Comparison of ENCODE assay signal across 27 cellular contexts in genomic region chr10:116461680-116462079, GRCh38. TPM values are rescaled to one million over a fixed set of nuclear protein-coding genes. Genes with fewer than 3 reads are reported as not detected.
DNase-seq lines count a peak whose midpoint lies in the region; ATAC-seq, FAIRE-seq and TF ChIP-seq lines count a peak whose summit lies in the region.
"Had no signal": no experiment of that assay in that cellular context is flagged by ENCODE, and none has a peak within 500 bp of the region (broad histone marks: within the 10 kb centered on the region; RNA-seq: fewer than 3 reads in every experiment).

No MANE protein-coding gene starts in this region.

- peak; percentile 2 to 24; a peak in 2 of 4 replicates for TF ChIP-seq RAD21 in H1 (IDR thresholded peaks at IDR 0.05 in 1 of 2, conservative IDR thresholded peaks at IDR 0.05 in 1 of 2; ENCODE audit: low read depth in 2 of 2, low read length in 2 of 2)

- peak; percentile 47 for DNase-seq in H7
- DNase-seq in H1 (ENCODE audit: low read depth in 1 of 2, low spot score in 2 of 2): no peak
- DNase-seq in iPS-NIHi11 (ENCODE audit: low spot score): peak; percentile 19
- no peak for DNase-seq in urothelium cell line (ENCODE audit: low spot score)
- no peak for DNase-seq in RWPE1 (ENCODE audit: low spot score)
- no peak for DNase-seq in stimulated activated CD4-positive, alpha-beta T cell treated with anti-CD3 and anti-CD28 coated beads, Interleukin-2, amount 100 ng/mL, for 48 hours
- DNase-seq: 8988T; ACHN; BE2C; C1 segment of cervical spinal cord; Caco-2; Calu3; CD4-positive, alpha-beta memory T cell; CD4-positive, CD25-positive, alpha-beta regulatory T cell; CD8-positive, alpha-beta memory T cell; DMS79 treated with DMSO at 0.1 percent for 48 hours; GF-D8 had no signal

- no peak overlapping the region for H3K18ac ChIP-seq in H1 (ENCODE audit: extremely low read depth, low read length)

- no peak overlapping the region for H3K14ac ChIP-seq in H1 (ENCODE audit: insufficient read length)

- H3K27me3 ChIP-seq in H7 (ENCODE audit: control insufficient read depth, insufficient read depth, low read length): no peaks in the 10 kb centered on the region
- no peaks in the 10 kb centered on the region for H3K27me3 ChIP-seq in H1 (replicated peaks in 1 of 4; ENCODE audit: control insufficient read depth in 3 of 4, extremely low read depth in 1 of 4, insufficient read depth in 3 of 4, low read length in 3 of 4)
- H3K27me3 ChIP-seq: BE2C, BLaER1 had no signal

- H2BK12ac ChIP-seq in H1 (ENCODE audit: low read depth, low read length): 0 out of 2 replicates have a peak overlapping the region, but pooled peaks have one; percentile 39

- H3K4me3 ChIP-seq in H7 (ENCODE audit: insufficient read depth, low read depth, low read length) (no peak overlapping the region), H1 (ENCODE audit: extremely low read depth in 1 of 4, insufficient read depth in 2 of 4, low read depth in 3 of 4, low read length in 4 of 4) (no peak overlapping the region)
- H3K4me3 ChIP-seq: BLaER1 had no signal

- no peak overlapping the region for H2BK20ac ChIP-seq in H1 (ENCODE audit: low read length)

- no peaks in the 10 kb centered on the region for H3K79me2 ChIP-seq in H1 (ENCODE audit: control insufficient read depth in 1 of 2, insufficient read depth in 2 of 2, low read length in 2 of 2)

- H3K4me1 ChIP-seq in H1 (replicated peaks in 1 of 4; ENCODE audit: control insufficient read depth in 3 of 4, insufficient read depth in 4 of 4, low read length in 3 of 4): peaks cover 0 to 2% (median 0%) of the 10 kb centered on the region in 4 experiments; a peak in 1 of 7 replicates
- H3K4me1 ChIP-seq: BE2C, Caco-2 had no signal

- H3K79me1 ChIP-seq in H1 (ENCODE audit: low read depth, low read length): no peaks in the 10 kb centered on the region

- H3K56ac ChIP-seq in H1 (replicated peaks; ENCODE audit: insufficient read length, low read depth, low read length): no peak overlapping the region

- H3K36me3 ChIP-seq in H7 (replicated peaks; ENCODE audit: control insufficient read depth, insufficient read depth, low read length) (no peaks in the 10 kb centered on the region), H1 (ENCODE audit: control insufficient read depth in 2 of 4, insufficient read depth in 4 of 4, low read length in 3 of 4) (no peaks in the 10 kb centered on the region)
- H3K36me3 ChIP-seq: BE2C, BLaER1 had no signal

- TF ChIP-seq EP300 in H1 (IDR thresholded peaks at IDR 0.05; ENCODE audit: borderline replicate concordance in 1 of 2, low read depth in 2 of 2, low read length in 2 of 2): no peak

- H3K23me2 ChIP-seq in H1 (ENCODE audit: low read depth, low read length): no peaks in the 10 kb centered on the region

- H2BK15ac ChIP-seq in H1 (ENCODE audit: low read length): no peak overlapping the region

- no peak for TF ChIP-seq POLR2A in H1 (IDR thresholded peaks at IDR 0.05; ENCODE audit: control extremely low read depth in 1 of 2, low read depth in 2 of 2, low read length in 2 of 2)

- H4K20me1 ChIP-seq in H1 (replicated peaks in 1 of 2; ENCODE audit: control insufficient read depth in 1 of 2, insufficient read depth in 2 of 2, low read length in 2 of 2): no peaks in the 10 kb centered on the region
- H4K20me1 ChIP-seq: BLaER1 had no signal

- H3K4ac ChIP-seq in H1 (replicated peaks; ENCODE audit: insufficient read length, low read depth, low read length): no peak overlapping the region

- peak in 2 of 3 experiments; percentile 10 to 15; a peak in 2 of 4 replicates for TF ChIP-seq CTCF in H1 (IDR thresholded peaks at IDR 0.05; ENCODE audit: control extremely low read depth in 1 of 3, insufficient read depth in 1 of 3, low read depth in 1 of 3, low read length in 3 of 3)
- no peak for TF ChIP-seq CTCF in RWPE1 (conservative IDR thresholded peaks at IDR 0.05; ENCODE audit: low read depth)

- no peak overlapping the region for H2BK5ac ChIP-seq in H1 (ENCODE audit: low read depth, low read length)

- CTCF ChIA-PET in H1 (lab: Charles Lee; ENCODE audit: partially characterized antibody): interaction anchor here (1.2 to 2.0 kb wide), 2 partner anchors 9 to 165 kb away, joined by 3 to 10 read pairs; no protein-coding TSS in a partner anchor
- CTCF ChIA-PET in RWPE1 (lab: Yijun Ruan, JAX): no interaction called here

- no peaks in the 10 kb centered on the region for H3K9me3 ChIP-seq in H1 (ENCODE audit: insufficient read depth in 2 of 2, low read depth in 1 of 2, low read length in 1 of 2)
- H3K9me3 ChIP-seq: BE2C, BLaER1, Caco-2 had no signal

- H3K27ac ChIP-seq in H1 (ENCODE audit: low read depth, low read length) (no peak overlapping the region), RWPE1 (no peak overlapping the region)
- H3K27ac ChIP-seq: BLaER1 had no signal

- no peak overlapping the region for H2BK120ac ChIP-seq in H1 (replicated peaks; ENCODE audit: low read depth, low read length)

- H3K9ac ChIP-seq in H1 (replicated peaks in 1 of 4; ENCODE audit: extremely low read depth in 1 of 4, low read depth in 3 of 4, low read length in 3 of 4): no peak overlapping the region
- H3K9ac ChIP-seq: BLaER1 had no signal

- H2AFZ ChIP-seq in H1 (ENCODE audit: low read length): no peak overlapping the region

- 52% methylated on average over 1 of the region's 1 CpG; no CpG with 5 or more reads in 1 of the 2 experiments for WGBS in H1 (ENCODE audit: extremely low coverage in 1 of 2, insufficient coverage in 1 of 2, insufficient read length in 1 of 2, insufficient replicate concordance in 2 of 2, low coverage in 1 of 2, low lambda C conversion rate in 2 of 2, missing lambda C conversion rate in 1 of 2), 2 experiments

- no peak for FAIRE-seq in H1 (lab: Jason Lieb, UNC)
- no peak for FAIRE-seq in urothelium cell line (lab: Jason Lieb, UNC)
- FAIRE-seq: A204.1, D721Med, G401.6, GM12891, GM19239 had no signal

- no peak overlapping the region for H4K5ac ChIP-seq in H1 (ENCODE audit: insufficient read length, low read depth, low read length)

- no peak for ATAC-seq in HG02884 (IDR thresholded peaks at IDR 0.05; ENCODE audit: unreplicated experiment)

- POLR2A ChIA-PET in H1 (lab: Charles Lee; ENCODE audit: partially characterized antibody) (no interaction called here), RWPE1 (lab: Yijun Ruan, JAX; ENCODE audit: low non-redundant PET) (no interaction called here)

- H2AK5ac ChIP-seq in H1 (ENCODE audit: low read depth, low read length): no peak overlapping the region

- no peak overlapping the region for H3K4me2 ChIP-seq in H1 (ENCODE audit: insufficient read depth in 1 of 2, low read depth in 2 of 2, low read length in 2 of 2)
- H3K4me2 ChIP-seq: BLaER1 had no signal

- no peak overlapping the region for H3K23ac ChIP-seq in H1 (ENCODE audit: insufficient read length)

- no peak overlapping the region for H4K8ac ChIP-seq in H1 (ENCODE audit: extremely low read depth, insufficient read depth, low read length)

- H4K91ac ChIP-seq in H1 (replicated peaks; ENCODE audit: insufficient read length, low read length): no peak overlapping the region

RNA-seq across cellular contexts. Expression of gene PNLIPRP3, which starts 34.0 kb away (rescaled TPM):
- not detected in 2 replicates for total RNA-seq in H7 (2014; rRNA removed; shearing (Covaris generic))
- not detected in 2 replicates for total RNA-seq in H1 (2021; fragmentation: NEBNext Ultra II Directional; extraction: Animal tissue kit (Norgen Biotek cat#: 25700))
- polyA plus RNA-seq in H1 (2011; rRNA removed): not detected in 2 replicates
- polyA plus RNA-seq in H1 (2011; cell fraction: cytosol; rRNA removed): not detected
- polyA plus RNA-seq in H1 (2011; cell fraction: nucleus; rRNA removed): not detected
- polyA plus RNA-seq in H1 (2012, experiment 1 of 2): not detected in 4 replicates
- polyA plus RNA-seq in H1 (2012, experiment 2 of 2): not detected
- polyA plus RNA-seq in H1 (2013, experiment 1 of 2): not detected
- polyA plus RNA-seq in H1 (2013, experiment 2 of 2): not detected
- not detected in 2 replicates for polyA minus RNA-seq in H1 (2011; rRNA and poly(A)+ RNA removed)
- polyA minus RNA-seq in H1 (2011; cell fraction: cytosol; rRNA and poly(A)+ RNA removed): not detected
- polyA minus RNA-seq in H1 (2011; cell fraction: nucleus; rRNA and poly(A)+ RNA removed): not detected
- total RNA-seq: A673; Caco-2; Calu3; CD4-positive, alpha-beta memory T cell; CD4-positive, CD25-positive, alpha-beta regulatory T cell; CD8-positive, alpha-beta memory T cell had no signal
- polyA plus RNA-seq: AG04450; CD14-positive monocyte; CD4-positive, alpha-beta memory T cell; CD4-positive, CD25-positive, alpha-beta regulatory T cell; CD8-positive, alpha-beta memory T cell had no signal

Comparison
In these comparisons a context has a peak if more than half of its experiments do, and no peak if none do; other contexts are left out.
1. DNase-seq: peak in H7 (single experiment) and iPS-NIHi11 (single experiment); none in H1 (0 of 2), urothelium cell line (single experiment), RWPE1 (single experiment) and stimulated activated CD4-positive, alpha-beta T cell treated with anti-CD3 and anti-CD28 coated beads, Interleukin-2, amount 100 ng/mL, for 48 hours (0 of 2).